ENCODE assay signal across 27 cellular contexts in the genomic region with DNA sequence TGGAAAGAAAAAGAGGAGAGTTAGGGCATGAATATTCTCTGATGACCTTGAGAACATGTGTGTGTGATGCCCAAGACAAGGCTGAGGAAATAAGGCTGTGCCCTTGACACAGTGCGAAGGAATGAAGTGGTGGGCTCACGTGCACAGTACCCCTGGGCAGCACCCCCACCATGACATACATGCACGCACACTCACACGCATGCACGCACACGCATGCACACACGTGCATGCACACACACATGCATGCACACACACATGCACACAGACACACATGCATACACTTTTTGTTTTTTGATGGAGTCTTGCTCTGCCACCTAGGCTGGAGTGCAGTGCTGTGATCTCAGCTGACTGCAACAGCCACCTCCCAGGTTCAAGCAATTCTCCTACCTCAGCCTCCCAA.
"Had no signal": no experiment of that assay in that cellular context is flagged by ENCODE, and none has a peak within 500 bp of the region (broad histone marks: within the 10 kb centered on the region; RNA-seq: fewer than 3 reads in every experiment).

No MANE protein-coding gene starts in this region.

- H3K27ac Mint-ChIP-seq: dendritic cell treated with granulocyte-macrophage colony-stimulating factor and Interleukin-4, amounts not matched to agents 40 ng/mL and 50 ng/mL, for 4 days; effector memory CD8-positive, alpha-beta T cell; endodermal cell had no signal

- H3K4me3 Mint-ChIP-seq: dendritic cell treated with granulocyte-macrophage colony-stimulating factor and Interleukin-4, amounts not matched to agents 40 ng/mL and 50 ng/mL, for 4 days; effector memory CD8-positive, alpha-beta T cell; endodermal cell had no signal

- H3K27me3 ChIP-seq: colonic mucosa, foreskin keratinocyte, gastrocnemius medialis, heart left ventricle had no signal

- H3K9me3 ChIP-seq: colonic mucosa, gastrocnemius medialis had no signal

- DNase-seq: colonic mucosa; cortex of kidney; dermis blood vessel endothelial cell; dorsolateral prefrontal cortex; effector CD4-positive, alpha-beta T cell; effector CD8-positive, alpha-beta T cell; effector memory CD4-positive, alpha-beta T cell; effector memory CD8-positive, alpha-beta T cell; endodermal cell; erythroblast; esophagus squamous epithelium; foreskin fibroblast; foreskin keratinocyte; foreskin melanocyte; gastrocnemius medialis; glutamatergic neuron; head of caudate nucleus; heart left ventricle; heart right ventricle had no signal

- H3K4me1 ChIP-seq: colonic mucosa, esophagus squamous epithelium, foreskin keratinocyte, gastrocnemius medialis, gastroesophageal sphincter, heart left ventricle, heart right ventricle had no signal

- H3K27ac ChIP-seq: colonic mucosa, coronary artery, dorsolateral prefrontal cortex, epithelial cell of prostate, esophagus squamous epithelium, foreskin keratinocyte, gastrocnemius medialis, gastroesophageal sphincter, heart left ventricle, heart right ventricle had no signal

- H3K27me3 Mint-ChIP-seq: effector memory CD8-positive, alpha-beta T cell had no signal

- H3K36me3 ChIP-seq: colonic mucosa, esophagus squamous epithelium, gastrocnemius medialis, gastroesophageal sphincter, heart left ventricle, heart right ventricle had no signal

- H3K4me3 ChIP-seq: colonic mucosa, coronary artery, dorsolateral prefrontal cortex, esophagus squamous epithelium, gastrocnemius medialis, gastroesophageal sphincter, heart left ventricle, heart right ventricle had no signal

- H3K4me1 Mint-ChIP-seq: endodermal cell had no signal

- FAIRE-seq: colon, endometrium, endothelial cell of umbilical vein, frontal cortex had no signal
